In the genomic region with DNA sequence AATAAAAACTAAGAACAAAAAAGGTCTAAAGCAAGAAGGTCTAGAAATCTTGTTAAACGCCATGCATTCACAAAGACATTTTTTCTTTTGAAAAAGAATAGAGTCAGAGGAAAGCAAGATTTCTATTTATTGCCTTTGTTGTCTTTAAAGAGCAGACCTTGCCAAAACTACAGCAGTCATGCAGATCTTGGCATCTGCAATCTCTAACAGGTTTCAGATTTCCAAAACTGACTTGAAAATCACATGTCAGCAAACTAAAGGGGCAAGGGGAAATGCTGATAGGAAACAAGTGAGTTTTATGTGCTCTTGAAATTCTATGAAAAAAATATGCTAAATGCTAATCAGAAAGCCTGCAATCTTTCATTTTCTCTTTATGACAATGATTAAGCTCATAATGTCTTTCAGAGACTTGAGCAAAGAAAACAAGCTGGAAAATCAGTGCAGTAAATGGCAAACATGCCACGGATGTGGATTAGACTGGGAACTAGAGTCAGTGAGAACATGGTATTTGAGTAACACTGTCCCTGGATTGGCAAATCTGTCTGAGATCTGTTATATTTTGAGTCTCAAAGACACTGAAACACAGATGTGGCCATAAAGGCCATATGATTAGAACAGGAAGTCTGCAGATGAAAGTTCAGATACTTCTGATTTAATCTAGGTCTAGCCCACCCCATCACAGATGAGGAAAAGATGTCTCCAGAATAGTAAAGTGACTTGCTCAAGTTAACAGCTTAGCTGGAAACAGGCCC, we compare ENCODE assay signal across 17 cellular contexts.
DNase-seq lines count a peak whose midpoint lies in the region; ATAC-seq and TF ChIP-seq lines count a peak whose summit lies in the region.
"Had no signal": no experiment of that assay in that cellular context is flagged by ENCODE, and none has a peak within 500 bp of the region (broad histone marks: within the 10 kb centered on the region; RNA-seq: fewer than 3 reads in every experiment).

No MANE protein-coding gene starts in this region.

- no peak overlapping the region for H3K4me3 ChIP-seq in subcutaneous abdominal adipose tissue (ENCODE audit: low read depth in 1 of 5, low read length in 5 of 5)
- no peak overlapping the region for H3K4me3 ChIP-seq in right atrium auricular region
- H3K4me3 ChIP-seq: colonic mucosa had no signal

- H3K4me1 ChIP-seq in subcutaneous abdominal adipose tissue (ENCODE audit: control insufficient read depth in 5 of 5, insufficient read depth in 5 of 5, low read length in 5 of 5) (peaks cover 0 to 6% (median 3%) of the 10 kb centered on the region in 5 donors), right atrium auricular region (peaks cover 0 to 12% of the 10 kb centered on the region in 2 donors)

- H3K27me3 ChIP-seq in subcutaneous abdominal adipose tissue (ENCODE audit: control insufficient read depth in 5 of 5, insufficient read depth in 4 of 5, low read length in 5 of 5): no peaks in the 10 kb centered on the region
- no peaks in the 10 kb centered on the region for H3K27me3 ChIP-seq in right atrium auricular region
- H3K27me3 ChIP-seq: colonic mucosa had no signal

- peak overlapping the region; percentile 11 for H3K27ac ChIP-seq in subcutaneous abdominal adipose tissue (ENCODE audit: low read depth, low read length)
- peak overlapping the region in 1 of 2 donors; percentile 1 for H3K27ac ChIP-seq in right atrium auricular region
- H3K27ac ChIP-seq: C4-2B, colonic mucosa had no signal

- ATAC-seq in GM18498 (IDR thresholded peaks at IDR 0.05; ENCODE audit: unreplicated experiment) (no peak), GM18861 (IDR thresholded peaks at IDR 0.05; ENCODE audit: unreplicated experiment) (no peak)
- ATAC-seq: Right ventricle myocardium inferior had no signal

- H3K9ac ChIP-seq in subcutaneous abdominal adipose tissue (ENCODE audit: low read length in 5 of 5): peak overlapping the region in 1 of 5 donors; percentile 30

- H3K9me3 ChIP-seq in subcutaneous abdominal adipose tissue (ENCODE audit: control insufficient read depth in 5 of 5, low read length in 5 of 5) (no peaks in the 10 kb centered on the region), right atrium auricular region (no peaks in the 10 kb centered on the region)
- H3K9me3 ChIP-seq: colonic mucosa had no signal

- no peaks in the 10 kb centered on the region for H3K36me3 ChIP-seq in subcutaneous abdominal adipose tissue (ENCODE audit: control insufficient read depth in 5 of 5, insufficient read depth in 5 of 5, low read length in 5 of 5)
- no peaks in the 10 kb centered on the region for H3K36me3 ChIP-seq in right atrium auricular region
- H3K36me3 ChIP-seq: colonic mucosa had no signal

- no peak for TF ChIP-seq CTCF in right atrium auricular region (IDR thresholded peaks at IDR 0.05)

- DNase-seq in NCI-H446 (lab: John Stamatoyannopoulos, UW) (peak; percentile 29 to 48), amniotic epithelial cell (ENCODE audit: low read depth) (peak; percentile 17), inferior parietal cortex (ENCODE audit: extremely low spot score) (peak; percentile 25), right atrium auricular region (ENCODE audit: low spot score) (no peak)
- DNase-seq: activated CD4-positive, alpha-beta T cell treated with anti-CD3 and anti-CD28 coated beads for 48 hours; activated T-cell treated with anti-CD3 and anti-CD28 coated beads for 4 hours; colonic mucosa; NCI-H187 treated with DMSO at 0.1 percent for 48 hours; NCI-H82; occipital lobe; stimulated activated CD4-positive, alpha-beta T cell treated with anti-CD3 and anti-CD28 coated beads, Interleukin-12 subunit alpha, Interleukin-12 subunit beta, amount 100 ng/mL, for 4 hours; T1000 had no signal
